Comparison of ENCODE assay signal across 18 cellular contexts in genomic region chr11:36044636-36045035, GRCh38.
"Had no signal": no experiment of that assay in that cellular context is flagged by ENCODE, and none has a peak within 500 bp of the region (broad histone marks: within the 10 kb centered on the region; RNA-seq: fewer than 3 reads in every experiment).

No MANE protein-coding gene starts in this region.

- ATAC-seq: activated CD4-positive, CD25-positive, alpha-beta regulatory T cell treated with anti-CD3 and anti-CD28 coated beads, Interleukin-2, amount 50 U/mL, for 24 hours; activated CD8-positive, alpha-beta T cell treated with anti-CD3 and anti-CD28 coated beads, Interleukin-2, amount 10 ng/mL, durations not matched to agents 7 days and 5 days; left lung; sciatic nerve had no signal

- H3K36me3 ChIP-seq: colonic mucosa, left lung, neutrophil, tibial artery had no signal

- H3K27ac Mint-ChIP-seq: activated CD4-positive, alpha-beta T cell treated with anti-CD3 and anti-CD28 coated beads, Interleukin-2, amount 10 ng/mL, durations not matched to agents 7 days and 5 days; activated CD8-positive, alpha-beta T cell treated with anti-CD3 and anti-CD28 coated beads, Interleukin-2, amount 10 ng/mL, durations not matched to agents 7 days and 5 days; activated naive CD4-positive, alpha-beta T cell treated with anti-CD3 and anti-CD28 coated beads for 36 hours; activated T-cell treated with anti-CD3 and anti-CD28 coated beads, Interleukin-2, amount 50 U/mL, for 24 hours; T-helper 1 cell treated with Interleukin-12 subunit alpha and Interleukin-12 subunit beta and Interleukin-4 antibody, amounts not matched to agents 30 μg/mL and 1 μg/mL, for 36 hours had no signal

- H3K27me3 ChIP-seq: colonic mucosa, left lung, neutrophil, tibial artery had no signal

- H3K4me3 ChIP-seq: colonic mucosa, left lung, tibial artery had no signal

- FAIRE-seq: kidney, urothelium cell line had no signal

- H3K27ac ChIP-seq: colonic mucosa, left lung, neutrophil, tibial artery had no signal

- H3K9me3 Mint-ChIP-seq: activated CD4-positive, alpha-beta T cell treated with anti-CD3 and anti-CD28 coated beads, Interleukin-2, amount 10 ng/mL, durations not matched to agents 7 days and 5 days; activated naive CD4-positive, alpha-beta T cell treated with anti-CD3 and anti-CD28 coated beads for 36 hours had no signal

- H3K4me1 ChIP-seq: colonic mucosa, left lung, tibial artery had no signal

- DNase-seq: activated CD4-positive, alpha-beta T cell treated with anti-CD3 and anti-CD28 coated beads, Interleukin-2, amount 10 ng/mL, durations not matched to agents 7 days and 5 days; activated CD8-positive, alpha-beta T cell treated with anti-CD3 and anti-CD28 coated beads, Interleukin-2, amount 10 ng/mL, durations not matched to agents 7 days and 5 days; activated naive CD4-positive, alpha-beta T cell treated with anti-CD3 and anti-CD28 coated beads for 36 hours; activated T-cell treated with anti-CD3 and anti-CD28 coated beads, Interleukin-2, amount 50 U/mL, for 24 hours; aorta; colonic mucosa; foreskin melanocyte; kidney; left lung; stimulated activated CD4-positive, alpha-beta T cell treated with anti-CD3 and anti-CD28 coated beads, Interleukin-4, amount 100 ng/mL, for 4 hours; stimulated activated naive CD4-positive, alpha-beta T cell; tibial artery had no signal

- H3K4me3 Mint-ChIP-seq: activated CD4-positive, alpha-beta T cell treated with anti-CD3 and anti-CD28 coated beads, Interleukin-2, amount 10 ng/mL, durations not matched to agents 7 days and 5 days; activated CD8-positive, alpha-beta T cell treated with anti-CD3 and anti-CD28 coated beads, Interleukin-2, amount 10 ng/mL, durations not matched to agents 7 days and 5 days; activated naive CD4-positive, alpha-beta T cell treated with anti-CD3 and anti-CD28 coated beads for 36 hours; activated T-cell treated with anti-CD3 and anti-CD28 coated beads, Interleukin-2, amount 50 U/mL, for 24 hours; central memory CD8-positive, alpha-beta T cell; T-helper 1 cell treated with Interleukin-12 subunit alpha and Interleukin-12 subunit beta and Interleukin-4 antibody, amounts not matched to agents 30 μg/mL and 1 μg/mL, for 36 hours had no signal

- H3K4me1 Mint-ChIP-seq: activated CD4-positive, alpha-beta T cell treated with anti-CD3 and anti-CD28 coated beads, Interleukin-2, amount 10 ng/mL, durations not matched to agents 7 days and 5 days; central memory CD8-positive, alpha-beta T cell had no signal

- H3K9me3 ChIP-seq: colonic mucosa, left lung, neutrophil, tibial artery had no signal
